Comparison of ENCODE assay signal across 12 cellular contexts in genomic region chr6:105748737-105749161, GRCh38.
A peak's percentile ranks its signal among the peaks of the same experiment; 100 is the strongest.
DNase-seq lines count a peak whose midpoint lies in the region; ATAC-seq and TF ChIP-seq lines count a peak whose summit lies in the region.
"Had no signal": no experiment of that assay in that cellular context is flagged by ENCODE, and none has a peak within 500 bp of the region (broad histone marks: within the 10 kb centered on the region; RNA-seq: fewer than 3 reads in every experiment).

No MANE protein-coding gene starts in this region.

- intact Hi-C loops in CD14-positive monocyte (cut with micrococcal nuclease) = no loop called here
- intact Hi-C loops in posterior vena cava (cut with DNase I) = no loop called here

- no peak overlapping the region for H3K4me3 Mint-ChIP-seq in CD14-positive monocyte
- no peak overlapping the region for H3K4me3 Mint-ChIP-seq in activated T-helper 17 cell treated with anti-CD3 and anti-CD28 coated beads, Interleukin-2, amount 50 U/mL, for 72 hours

- peak; percentile 86 for DNase-seq in CD14-positive monocyte (ENCODE audit: low spot score)
- peak; percentile 78 for DNase-seq in HT1080 (ENCODE audit: low read depth)
- DNase-seq in kidney tubule cell (ENCODE audit: low spot score) = peak; percentile 98
- DNase-seq in posterior vena cava (ENCODE audit: low spot score) = no peak
- no peak for DNase-seq in DMS79 treated with DMSO at 0.1 percent for 48 hours (lab: John Stamatoyannopoulos, UW)
- DNase-seq in NCI-H446 (lab: John Stamatoyannopoulos, UW) = no peak
- DNase-seq: anterior cingulate cortex, midbrain, small intestine, T-helper 1 cell had no signal

- TF ChIP-seq CTCF in CD14-positive monocyte (IDR thresholded peaks at IDR 0.05) = no peak

- H3K9me3 Mint-ChIP-seq in CD14-positive monocyte = peaks cover 0 to 4% (median 0%) of the 10 kb centered on the region in 7 donors
- no peaks in the 10 kb centered on the region for H3K9me3 Mint-ChIP-seq in activated T-helper 17 cell treated with anti-CD3 and anti-CD28 coated beads, Interleukin-2, amount 50 U/mL, for 72 hours

- peaks cover 29% of the 10 kb centered on the region for H3K4me1 Mint-ChIP-seq in CD14-positive monocyte
- H3K4me1 Mint-ChIP-seq in activated T-helper 17 cell treated with anti-CD3 and anti-CD28 coated beads, Interleukin-2, amount 50 U/mL, for 72 hours = peaks cover 15% of the 10 kb centered on the region

- H3K27me3 Mint-ChIP-seq in CD14-positive monocyte (ENCODE audit: low read depth in 3 of 3) = peaks cover 0 to 3% (median 0%) of the 10 kb centered on the region in 3 donors
- H3K27me3 Mint-ChIP-seq in activated T-helper 17 cell treated with anti-CD3 and anti-CD28 coated beads, Interleukin-2, amount 50 U/mL, for 72 hours = peaks cover 10% of the 10 kb centered on the region

- H3K27ac Mint-ChIP-seq in CD14-positive monocyte = peak overlapping the region; percentile 73 to 97 (median 94)
- peak overlapping the region; percentile 24 for H3K27ac Mint-ChIP-seq in activated T-helper 17 cell treated with anti-CD3 and anti-CD28 coated beads, Interleukin-2, amount 50 U/mL, for 72 hours

- ATAC-seq in activated T-helper 17 cell treated with anti-CD3 and anti-CD28 coated beads, Interleukin-2, amount 50 U/mL, for 72 hours (replicated peaks) = peak; percentile 47
- no peak for ATAC-seq in GM18909 (IDR thresholded peaks at IDR 0.05; ENCODE audit: poor library complexity, unreplicated experiment)

- H3K36me3 Mint-ChIP-seq in CD14-positive monocyte = no peaks in the 10 kb centered on the region
- H3K36me3 Mint-ChIP-seq in activated T-helper 17 cell treated with anti-CD3 and anti-CD28 coated beads, Interleukin-2, amount 50 U/mL, for 72 hours (ENCODE audit: low read depth) = no peaks in the 10 kb centered on the region

Comparison
In these comparisons a context has a peak if more than half of its experiments do, and no peak if none do; other contexts are left out.
1. DNase-seq: peak in CD14-positive monocyte (single experiment), HT1080 (single experiment) and kidney tubule cell (single experiment); none in posterior vena cava (single experiment), DMS79 treated with DMSO at 0.1 percent for 48 hours (single experiment) and NCI-H446 (0 of 2).